Comparison of ENCODE assay signal across 20 cellular contexts in genomic region chr2:231339318-231339717, GRCh38. TPM values are rescaled to one million over a fixed set of nuclear protein-coding genes. Genes with fewer than 3 reads are reported as not detected.
DNase-seq lines count a peak whose midpoint lies in the region; ATAC-seq, FAIRE-seq and TF ChIP-seq lines count a peak whose summit lies in the region.
"Had no signal": no experiment of that assay in that cellular context is flagged by ENCODE, and none has a peak within 500 bp of the region (broad histone marks: within the 10 kb centered on the region; RNA-seq: fewer than 3 reads in every experiment).

No MANE protein-coding gene starts in this region.

- no peaks in the 10 kb centered on the region for H3K27me3 ChIP-seq in GM23338 (ENCODE audit: insufficient read depth)
- H3K27me3 ChIP-seq in left lung, result no peaks in the 10 kb centered on the region
- H3K27me3 ChIP-seq in dorsolateral prefrontal cortex, result no peaks in the 10 kb centered on the region

- H3K9me3 ChIP-seq in A549 (no peaks in the 10 kb centered on the region), left lung (no peaks in the 10 kb centered on the region)

- no peak overlapping the region for H2AFZ ChIP-seq in GM23338

- no peak overlapping the region for H3K4me3 Mint-ChIP-seq in GM23338
- no peak overlapping the region for H3K4me3 Mint-ChIP-seq in WTC11
- H3K4me3 Mint-ChIP-seq: CD14-positive monocyte had no signal

- H3K4me2 ChIP-seq in A549, result no peak overlapping the region
- H3K4me2 ChIP-seq in GM23338, result no peak overlapping the region

- H3K36me3 ChIP-seq in GM23338 (ENCODE audit: insufficient read depth) (no peaks in the 10 kb centered on the region), left lung (peaks cover 0 to 4% of the 10 kb centered on the region in 2 donors)

- H3K4me1 ChIP-seq in A549 (no peaks in the 10 kb centered on the region), GM23338 (ENCODE audit: insufficient read depth) (peaks cover 6% of the 10 kb centered on the region; the same call in 1 of the 2 replicates), left lung (peaks cover 0 to 24% of the 10 kb centered on the region in 2 donors)

- peaks cover 20% of the 10 kb centered on the region for H3K4me1 Mint-ChIP-seq in GM23338
- H3K4me1 Mint-ChIP-seq in WTC11, result peaks cover 21% of the 10 kb centered on the region

- intact Hi-C loops in left lung (cut with DNase I) (no loop called here), dorsolateral prefrontal cortex (cut with DNase I) (no loop called here)

- no peaks in the 10 kb centered on the region for H3K9me2 ChIP-seq in GM23338 (ENCODE audit: insufficient read depth)

- H3K79me2 ChIP-seq in GM23338 (replicated peaks; ENCODE audit: insufficient read depth), result no peaks in the 10 kb centered on the region

- H3K27me3 Mint-ChIP-seq in GM23338 (ENCODE audit: insufficient read depth, low read depth, poor library complexity) (peaks cover 5% of the 10 kb centered on the region), WTC11 (ENCODE audit: low read depth) (no peaks in the 10 kb centered on the region)

- WGBS in A549 (ENCODE audit: missing lambda C conversion rate), result 85% methylated on average over 4 of the region's 4 CpGs

- CTCF ChIA-PET in A549 (lab: Yijun Ruan, JAX), result interaction anchor here (1.0 kb wide), 1 partner anchor 14 kb away, joined by 3 read pairs; no protein-coding TSS in a partner anchor
- CTCF ChIA-PET in WTC11 (lab: Charles Lee), result no interaction called here

- TF ChIP-seq POLR2A in A549 (IDR thresholded peaks at IDR 0.05; ENCODE audit: low read length), result no peak

- H4K20me1 ChIP-seq in GM23338 (replicated peaks; ENCODE audit: insufficient read depth), result no peaks in the 10 kb centered on the region

- H3K4me3 ChIP-seq in A549 (no peak overlapping the region), GM23338 (no peak overlapping the region), left lung (no peak overlapping the region), dorsolateral prefrontal cortex (no peak overlapping the region)
- H3K4me3 ChIP-seq: SK-N-MC had no signal

- TF ChIP-seq CTCF in A549 (IDR thresholded peaks at IDR 0.05) (no peak), GM23338 (conservative IDR thresholded peaks at IDR 0.05; ENCODE audit: low read depth in 2 of 2) (no peak), WTC11 (IDR thresholded peaks at IDR 0.05) (no peak), left lung (IDR thresholded peaks at IDR 0.05) (no peak), dorsolateral prefrontal cortex (IDR thresholded peaks at IDR 0.05 in 54 of 56, conservative IDR thresholded peaks at IDR 0.05 in 2 of 56; ENCODE audit: low read depth in 1 of 56, partially characterized antibody in 56 of 56) (no peak)

- H3K27ac Mint-ChIP-seq in GM23338, result no peak overlapping the region
- no peak overlapping the region for H3K27ac Mint-ChIP-seq in WTC11
- H3K27ac Mint-ChIP-seq: CD14-positive monocyte had no signal

- H3F3A ChIP-seq in GM23338 (replicated peaks; ENCODE audit: low read depth), result 0 out of 2 replicates have a peak, but pooled peaks cover 4% of the 10 kb centered on the region

- no peak for TF ChIP-seq RAD21 in A549 (conservative IDR thresholded peaks at IDR 0.05 in 1 of 2, IDR thresholded peaks at IDR 0.05 in 1 of 2)

- no peaks in the 10 kb centered on the region for H3K36me3 Mint-ChIP-seq in GM23338 (ENCODE audit: low read depth)
- H3K36me3 Mint-ChIP-seq in WTC11, result no peaks in the 10 kb centered on the region
- H3K36me3 Mint-ChIP-seq: CD14-positive monocyte had no signal

- no peak for TF ChIP-seq EP300 in A549 (IDR thresholded peaks at IDR 0.05)

- H3K9me3 Mint-ChIP-seq in GM23338 (no peaks in the 10 kb centered on the region), WTC11 (no peaks in the 10 kb centered on the region)

- H3K27ac ChIP-seq in A549 (no peak overlapping the region), GM23338 (ENCODE audit: low read depth) (peak overlapping the region; percentile 39; the same call in 1 of the 2 replicates), left lung (no peak overlapping the region), dorsolateral prefrontal cortex (no peak overlapping the region)
- H3K27ac ChIP-seq: SK-N-MC had no signal

- POLR2A ChIA-PET in A549 (lab: Yijun Ruan, JAX), result no interaction called here
- POLR2A ChIA-PET in WTC11 (lab: Charles Lee), result no interaction called here

- FAIRE-seq in A549 (lab: Jason Lieb, UNC), result no peak
- FAIRE-seq: HTR-8/SVneo had no signal

- ATAC-seq in A549 (no peak), GM23338 (no peak), WTC11 (no peak), left lung (peak; percentile 21), GM18511 (IDR thresholded peaks at IDR 0.05; ENCODE audit: unreplicated experiment) (no peak), GM18502 (IDR thresholded peaks at IDR 0.05; ENCODE audit: poor library complexity, unreplicated experiment) (no peak)
- ATAC-seq: Panc1, Right ventricle myocardium inferior had no signal

- DNase-seq in A549 (ENCODE audit: low read depth in 1 of 2, low spot score in 1 of 2) (no peak), GM23338 (ENCODE audit: low spot score) (no peak), WTC11 (ENCODE audit: low spot score) (no peak), left lung (no peak), dorsolateral prefrontal cortex (no peak)
- DNase-seq: DND-41, H7, NCI-H1048, NCI-H1436 treated with DMSO at 0.1 percent for 48 hours, NCI-H2029, NCI-H345, NCI-H524 treated with DMSO at 0.1 percent for 48 hours, T-helper 1 cell had no signal

TF ChIP-seq in A549, 52 proteins besides CTCF, POLR2A, EP300 and RAD21:
- no peak for TF ChIP-seq TP53 (CRISPR knock-in tag; IDR thresholded peaks at IDR 0.05)
- no peak for TF ChIP-seq ZNF302 (CRISPR knock-in tag; IDR thresholded peaks at IDR 0.05)
- peak; percentile 17 to 57; a peak in 3 of 4 replicates for TF ChIP-seq CEBPB (IDR thresholded peaks at IDR 0.05)
- TF ChIP-seq ZSCAN20 (CRISPR knock-in tag; IDR thresholded peaks at IDR 0.05), result no peak
- TF ChIP-seq HOXB5 (CRISPR knock-in tag; IDR thresholded peaks at IDR 0.05), result no peak

TF ChIP-seq in GM23338, 12 proteins besides CTCF, POLR2A, EP300 and RAD21 (continues in another document):
- TF ChIP-seq STAT1 (IDR thresholded peaks at IDR 0.05; ENCODE audit: unreplicated experiment) (no peak), EZH2 (IDR thresholded peaks at IDR 0.05; ENCODE audit: low read depth, unreplicated experiment) (no peak), ZNF331 (CRISPR knock-in tag; IDR thresholded peaks at IDR 0.05; ENCODE audit: low read depth) (no peak), POLR2AphosphoS5 (IDR thresholded peaks at IDR 0.05; ENCODE audit: low read depth) (no peak)

TF ChIP-seq in WTC11, 78 proteins besides CTCF, POLR2A, EP300 and RAD21:
- TF ChIP-seq HMGA2 (CRISPR knock-in tag; IDR thresholded peaks at IDR 0.05), result peak; percentile 12; the same call in 1 of the 2 replicates
- TF ChIP-seq KAT7 (CRISPR knock-in tag; IDR thresholded peaks at IDR 0.05; ENCODE audit: borderline replicate concordance), result no peak
- no peak for TF ChIP-seq ERG (CRISPR knock-in tag; IDR thresholded peaks at IDR 0.05)
- no peak for TF ChIP-seq MYBL2 (CRISPR knock-in tag; IDR thresholded peaks at IDR 0.05)
TF ChIP-seq in WTC11: peak in this region for 1.

RNA-seq across cellular contexts. Expression of gene B3GNT7, which starts 56.2 kb away (rescaled TPM):
- polyA plus RNA-seq in A549 (2011; rRNA removed), result 0.48 and 0.95 TPM in 2 replicates
- 0.94 and 1.1 TPM in 2 replicates for polyA plus RNA-seq in A549 (2012; cell fraction: cytosol; rRNA removed)
- 1.7 and 3.0 TPM in 2 replicates for polyA plus RNA-seq in A549 (2012; cell fraction: nucleus; rRNA removed)
- 0.71 to 1.3 TPM (median 0.96 TPM) in 3 replicates for polyA plus RNA-seq in A549 (2017; fragmentation: RNase III; extraction: RNeasy Plus Mini Kit Qiagen cat#74134 plus additional on column Dnase treatment)
- 1.2 and 1.7 TPM in 2 replicates for polyA minus RNA-seq in A549 (2011; rRNA and poly(A)+ RNA removed)
- 78.1 and 89.4 TPM in 2 replicates for total RNA-seq in GM23338 (2014; rRNA removed; shearing (Covaris generic))
- polyA plus RNA-seq in GM23338 (2016; fragmentation: Nextera tagmentation; extraction: Ambion mirVana), result 44.2 and 47.1 TPM in 2 replicates
- 151 to 197 TPM (median 194 TPM) in 3 replicates for total RNA-seq in WTC11 (2021)
- 100 to 1,000 TPM in 1 of 2 donors, 10 to 100 TPM in 1; 32.6 to 107 TPM for total RNA-seq in left lung
- 10 to 100 TPM in 9 of 120 experiments, 1 to 10 TPM in 111; 2.1 to 13.9 (median 5.9) TPM for total RNA-seq in dorsolateral prefrontal cortex
- polyA plus RNA-seq: CD14-positive monocyte had no signal
